ENCODE assay signal across 35 cellular contexts in the genomic region with DNA sequence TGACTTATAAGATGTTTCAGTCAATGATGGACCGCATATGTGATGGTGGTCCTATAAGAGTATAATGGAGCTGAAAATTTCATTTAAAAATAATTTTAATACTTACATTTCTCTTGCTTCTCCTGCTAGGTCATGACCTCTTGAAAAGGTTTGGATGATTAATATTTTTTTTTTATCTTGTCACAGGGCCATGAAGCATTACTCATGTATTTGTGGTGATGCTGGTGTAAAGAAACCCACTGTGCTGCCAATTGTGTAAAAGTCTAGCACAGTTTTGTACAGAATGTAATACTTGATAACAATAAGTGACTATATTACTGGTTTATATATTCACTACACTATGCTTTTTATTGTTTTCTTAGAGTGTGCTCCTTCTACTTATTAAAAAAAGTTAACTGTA.
"Had no signal": no experiment of that assay in that cellular context is flagged by ENCODE, and none has a peak within 500 bp of the region (broad histone marks: within the 10 kb centered on the region; RNA-seq: fewer than 3 reads in every experiment).

No MANE protein-coding gene starts in this region.

- H3K36me3 ChIP-seq: adrenal gland, brain microvascular endothelial cell had no signal

- H3K9me3 ChIP-seq: adrenal gland, body of pancreas had no signal

- H3K36me3 Mint-ChIP-seq: activated CD4-positive, alpha-beta memory T cell treated with anti-CD3 and anti-CD28 coated beads for 36 hours; activated naive CD4-positive, alpha-beta T cell treated with anti-CD3 and anti-CD28 coated beads, Interleukin-2, amount 50 U/mL, for 72 hours; activated naive CD8-positive, alpha-beta T cell treated with anti-CD3 and anti-CD28 coated beads for 36 hours had no signal

- H3K27ac Mint-ChIP-seq: activated B cell treated with CpG ODN at 0.5 μM for 24 hours; activated CD4-positive, alpha-beta memory T cell treated with anti-CD3 and anti-CD28 coated beads for 36 hours; activated CD4-positive, alpha-beta T cell treated with anti-CD3 and anti-CD28 coated beads, Interleukin-2, amount 10 ng/mL, durations not matched to agents 24 days and 14 days; activated CD8-positive, alpha-beta T cell treated with anti-CD3 and anti-CD28 coated beads for 36 hours; activated naive CD4-positive, alpha-beta T cell treated with anti-CD3 and anti-CD28 coated beads for 36 hours; activated naive CD4-positive, alpha-beta T cell treated with anti-CD3 and anti-CD28 coated beads, Interleukin-2, amount 50 U/mL, for 72 hours; activated naive CD8-positive, alpha-beta T cell treated with anti-CD3 and anti-CD28 coated beads for 36 hours; activated T-cell treated with anti-CD3 and anti-CD28 coated beads, Interleukin-2, amount 50 U/mL, for 72 hours; activated T-helper 1 cell treated with anti-CD3 and anti-CD28 coated beads, Interleukin-12 subunit alpha, Interleukin-12 subunit beta, Interleukin-2, Interleukin-4 antibody, amounts not matched to agents 30 ng/mL and 10 ng/mL and 1 ng/mL, durations not matched to agents 14 hours and 24 hours and 36 hours; activated T-helper 17 cell treated with anti-CD3 and anti-CD28 coated beads, Interleukin-2, amount 50 U/mL, for 72 hours; T-helper 1 cell treated with Interleukin-12 subunit alpha and Interleukin-12 subunit beta and Interleukin-4 antibody, amounts not matched to agents 30 μg/mL and 1 μg/mL, for 36 hours; T-helper 2 cell treated with Interferon-gamma antibody and Interleukin-4, amounts not matched to agents 5 μg/mL and 100 μg/mL, for 36 hours had no signal

- H3K27me3 ChIP-seq: adrenal gland, body of pancreas, brain microvascular endothelial cell had no signal

- H3K4me3 Mint-ChIP-seq: activated B cell treated with CpG ODN at 0.5 μM for 24 hours; activated CD4-positive, alpha-beta memory T cell treated with anti-CD3 and anti-CD28 coated beads for 36 hours; activated CD4-positive, alpha-beta T cell treated with anti-CD3 and anti-CD28 coated beads, Interleukin-2, amount 10 ng/mL, durations not matched to agents 24 days and 14 days; activated CD8-positive, alpha-beta T cell treated with anti-CD3 and anti-CD28 coated beads for 36 hours; activated naive CD4-positive, alpha-beta T cell treated with anti-CD3 and anti-CD28 coated beads for 36 hours; activated naive CD8-positive, alpha-beta T cell treated with anti-CD3 and anti-CD28 coated beads for 36 hours; activated T-cell treated with anti-CD3 and anti-CD28 coated beads, Interleukin-2, amount 50 U/mL, for 4 hours; activated T-cell treated with anti-CD3 and anti-CD28 coated beads, Interleukin-2, amount 50 U/mL, for 72 hours; activated T-helper 1 cell treated with anti-CD3 and anti-CD28 coated beads, Interleukin-12 subunit alpha, Interleukin-12 subunit beta, Interleukin-2, Interleukin-4 antibody, amounts not matched to agents 30 ng/mL and 10 ng/mL and 1 ng/mL, durations not matched to agents 14 hours and 24 hours and 36 hours; activated T-helper 17 cell treated with anti-CD3 and anti-CD28 coated beads, Interleukin-2, amount 50 U/mL, for 72 hours; central memory CD8-positive, alpha-beta T cell; T-helper 1 cell treated with Interleukin-12 subunit alpha and Interleukin-12 subunit beta and Interleukin-4 antibody, amounts not matched to agents 30 μg/mL and 1 μg/mL, for 36 hours; T-helper 2 cell treated with Interferon-gamma antibody and Interleukin-4, amounts not matched to agents 5 μg/mL and 100 μg/mL, for 36 hours had no signal

- H3K4me1 Mint-ChIP-seq: activated B cell treated with CpG ODN at 0.5 μM for 24 hours; activated CD4-positive, alpha-beta T cell treated with anti-CD3 and anti-CD28 coated beads, Interleukin-2, amount 10 ng/mL, durations not matched to agents 24 days and 14 days; activated naive CD8-positive, alpha-beta T cell treated with anti-CD3 and anti-CD28 coated beads for 36 hours; activated T-helper 17 cell treated with anti-CD3 and anti-CD28 coated beads, Interleukin-2, amount 50 U/mL, for 72 hours; central memory CD8-positive, alpha-beta T cell had no signal

- H3K27ac ChIP-seq: adrenal gland, body of pancreas, brain microvascular endothelial cell, VCaP had no signal

- H3K4me1 ChIP-seq: adrenal gland, body of pancreas had no signal

- H3K27me3 Mint-ChIP-seq: activated B cell treated with CpG ODN at 0.5 μM for 24 hours; activated CD4-positive, alpha-beta memory T cell treated with anti-CD3 and anti-CD28 coated beads for 36 hours; activated CD4-positive, alpha-beta T cell treated with anti-CD3 and anti-CD28 coated beads, Interleukin-2, amount 10 ng/mL, durations not matched to agents 24 days and 14 days; activated CD8-positive, alpha-beta T cell treated with anti-CD3 and anti-CD28 coated beads for 36 hours; central memory CD8-positive, alpha-beta T cell had no signal

- H3K4me3 ChIP-seq: adrenal gland, body of pancreas had no signal

- H3K9me3 Mint-ChIP-seq: activated naive CD4-positive, alpha-beta T cell treated with anti-CD3 and anti-CD28 coated beads for 36 hours; activated T-cell treated with anti-CD3 and anti-CD28 coated beads, Interleukin-2, amount 50 U/mL, for 4 hours; activated T-helper 1 cell treated with anti-CD3 and anti-CD28 coated beads, Interleukin-12 subunit alpha, Interleukin-12 subunit beta, Interleukin-2, Interleukin-4 antibody, amounts not matched to agents 30 ng/mL and 10 ng/mL and 1 ng/mL, durations not matched to agents 14 hours and 24 hours and 36 hours; T-helper 1 cell treated with Interleukin-12 subunit alpha and Interleukin-12 subunit beta and Interleukin-4 antibody, amounts not matched to agents 30 μg/mL and 1 μg/mL, for 36 hours had no signal

- DNase-seq: activated B cell treated with CpG ODN at 0.5 μM for 24 hours; activated CD4-positive, alpha-beta memory T cell treated with anti-CD3 and anti-CD28 coated beads for 36 hours; activated CD4-positive, alpha-beta T cell treated with anti-CD3 and anti-CD28 coated beads for 4 hours; activated CD4-positive, alpha-beta T cell treated with anti-CD3 and anti-CD28 coated beads, Interleukin-2, amount 10 ng/mL, durations not matched to agents 24 days and 14 days; activated CD4-positive, alpha-beta T cell treated with anti-CD3 and anti-CD28 coated beads, Interleukin-2, amount 50 U/mL, for 1 hour; activated CD4-positive, alpha-beta T cell treated with anti-CD3 and anti-CD28 coated beads, Interleukin-2, amount 50 U/mL, for 4 hours; activated CD4-positive, CD25-positive, alpha-beta regulatory T cell treated with anti-CD3 and anti-CD28 coated beads, Interleukin-2, amount 50 U/mL, for 72 hours; activated CD8-positive, alpha-beta memory T cell treated with anti-CD3 and anti-CD28 coated beads, Interleukin-2, amount 50 U/mL, for 4 hours; activated CD8-positive, alpha-beta T cell treated with anti-CD3 and anti-CD28 coated beads for 36 hours; activated effector memory CD4-positive, alpha-beta T cell treated with anti-CD3 and anti-CD28 coated beads, Interleukin-2, amount 50 U/mL, for 16 hours; activated gamma-delta T cell treated with Interleukin-2 at 50 U/mL for 16 hours; activated naive CD4-positive, alpha-beta T cell; activated naive CD4-positive, alpha-beta T cell treated with anti-CD3 and anti-CD28 coated beads for 36 hours; activated naive CD4-positive, alpha-beta T cell treated with anti-CD3 and anti-CD28 coated beads, Interleukin-2, amount 50 U/mL, for 16 hours; activated naive CD8-positive, alpha-beta T cell treated with anti-CD3 and anti-CD28 coated beads for 36 hours; activated T-cell treated with anti-CD3 and anti-CD28 coated beads for 4 hours; activated T-cell treated with anti-CD3 and anti-CD28 coated beads, Interleukin-2, amount 50 U/mL, for 1 hour; activated T-cell treated with anti-CD3 and anti-CD28 coated beads, Interleukin-2, amount 50 U/mL, for 4 hours; activated T-cell treated with anti-CD3 and anti-CD28 coated beads, Interleukin-2, amount 50 U/mL, for 72 hours; adrenal gland; amniotic stem cell; aorta; body of pancreas; brain microvascular endothelial cell; cerebellar nuclear complex; T-helper 1 cell; T-helper 2 cell; T-helper 9 cell had no signal

- ATAC-seq: activated CD8-positive, alpha-beta T cell treated with anti-CD3 and anti-CD28 coated beads for 36 hours; activated naive CD4-positive, alpha-beta T cell treated with anti-CD3 and anti-CD28 coated beads, Interleukin-2, amount 50 U/mL, for 72 hours; activated T-cell treated with anti-CD3 and anti-CD28 coated beads, Interleukin-2, amount 50 U/mL, for 4 hours; activated T-cell treated with anti-CD3 and anti-CD28 coated beads, Interleukin-2, amount 50 U/mL, for 72 hours; activated T-helper 17 cell treated with anti-CD3 and anti-CD28 coated beads, Interleukin-2, amount 50 U/mL, for 72 hours; body of pancreas had no signal
